14 cellular contexts compared by ENCODE assay signal in the genomic region with DNA sequence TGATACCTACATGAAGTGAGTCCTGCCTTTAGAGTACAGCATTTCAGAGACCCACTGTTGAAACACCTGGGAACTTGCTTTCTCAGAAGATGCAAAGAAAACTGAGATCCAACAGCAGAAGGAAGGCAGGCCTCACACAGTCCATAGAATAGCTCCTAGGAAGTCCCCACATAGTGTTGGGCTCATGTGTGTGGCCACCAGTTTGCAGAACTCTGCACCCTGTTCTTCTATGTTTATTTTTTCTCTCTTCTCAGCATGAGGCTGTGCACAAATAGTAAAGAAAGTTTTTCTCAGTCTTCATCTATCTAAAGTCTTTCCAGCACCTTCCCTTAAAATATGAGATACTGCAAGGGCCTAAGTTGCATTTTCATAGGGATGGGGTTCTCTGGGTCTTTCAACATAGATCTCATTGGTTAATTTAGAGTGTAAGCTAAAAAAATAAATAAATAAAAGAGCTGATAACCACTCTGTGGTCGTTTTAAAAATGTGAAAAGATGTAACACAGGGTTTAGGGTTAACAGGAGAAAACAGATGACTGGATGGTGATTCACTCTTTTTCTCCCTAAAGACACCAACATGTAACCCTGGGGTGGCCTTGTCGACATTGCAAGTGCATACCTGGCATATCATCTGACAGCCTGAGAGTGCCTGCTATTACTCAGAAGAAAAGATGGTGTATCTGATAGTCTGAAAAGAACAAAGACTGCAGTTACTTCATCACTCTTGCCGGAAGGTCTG.
DNase-seq lines count a peak whose midpoint lies in the region; ATAC-seq lines count a peak whose summit lies in the region.
"Had no signal": no experiment of that assay in that cellular context is flagged by ENCODE, and none has a peak within 500 bp of the region (broad histone marks: within the 10 kb centered on the region; RNA-seq: fewer than 3 reads in every experiment).

No MANE protein-coding gene starts in this region.

- peaks cover 27% of the 10 kb centered on the region for H3K4me1 ChIP-seq in SJSA1 (replicated peaks)
- H3K4me1 ChIP-seq: esophagus squamous epithelium had no signal

- H3K4me3 ChIP-seq in SJSA1: no peak overlapping the region
- H3K4me3 ChIP-seq: esophagus squamous epithelium, sigmoid colon had no signal

- H3K4me1 Mint-ChIP-seq in activated T-cell treated with anti-CD3 and anti-CD28 coated beads, Interleukin-2, amount 50 U/mL, for 72 hours (ENCODE audit: low read depth): no peaks in the 10 kb centered on the region
- no peaks in the 10 kb centered on the region for H3K4me1 Mint-ChIP-seq in activated T-cell treated with anti-CD3 and anti-CD28 coated beads, Interleukin-2, amount 50 U/mL, for 4 hours (ENCODE audit: low read depth)
- no peaks in the 10 kb centered on the region for H3K4me1 Mint-ChIP-seq in natural killer cell treated with Interleukin-12 subunit alpha and Interleukin-12 subunit beta and Interleukin-15 and Interleukin-18, amount 100 ng/mL, for 72 hours (ENCODE audit: low read depth in 2 of 2)
- H3K4me1 Mint-ChIP-seq: activated CD4-positive, alpha-beta T cell treated with anti-CD3 and anti-CD28 coated beads, Interleukin-2, amount 10 ng/mL, durations not matched to agents 24 days and 14 days; naive thymus-derived CD8-positive, alpha-beta T cell had no signal

- peak; percentile 1 to 20 for DNase-seq in activated T-cell treated with anti-CD3 and anti-CD28 coated beads, Interleukin-2, amount 50 U/mL, for 72 hours
- no peak for DNase-seq in activated T-cell treated with anti-CD3 and anti-CD28 coated beads, Interleukin-2, amount 50 U/mL, for 4 hours
- peak; percentile 81 to 83 for DNase-seq in SJSA1 (ENCODE audit: low read depth in 1 of 2, low spot score in 2 of 2)
- DNase-seq in fibroblast of the conjunctiva (ENCODE audit: low read depth): peak; percentile 13
- DNase-seq in natural killer cell treated with Interleukin-12 subunit alpha and Interleukin-12 subunit beta and Interleukin-15 and Interleukin-18, amount 100 ng/mL, for 72 hours (ENCODE audit: low spot score): no peak
- DNase-seq: activated CD4-positive, alpha-beta T cell treated with anti-CD3 and anti-CD28 coated beads, Interleukin-2, amount 10 ng/mL, durations not matched to agents 24 days and 14 days; DMS53; esophagus squamous epithelium; Kasumi-1; naive thymus-derived CD8-positive, alpha-beta T cell; sigmoid colon had no signal

- H3K9me3 ChIP-seq in SJSA1 (replicated peaks): no peaks in the 10 kb centered on the region
- H3K9me3 ChIP-seq: esophagus squamous epithelium, sigmoid colon had no signal

- ATAC-seq in activated T-cell treated with anti-CD3 and anti-CD28 coated beads, Interleukin-2, amount 50 U/mL, for 72 hours (replicated peaks in 1 of 2): peak; percentile 64 to 95
- no peak for ATAC-seq in activated T-cell treated with anti-CD3 and anti-CD28 coated beads, Interleukin-2, amount 50 U/mL, for 4 hours
- ATAC-seq in GM18520 (IDR thresholded peaks at IDR 0.05; ENCODE audit: unreplicated experiment): no peak
- ATAC-seq in natural killer cell treated with Interleukin-12 subunit alpha and Interleukin-12 subunit beta and Interleukin-15 and Interleukin-18, amount 100 ng/mL, for 72 hours: no peak
- no peak for ATAC-seq in GM18519 (IDR thresholded peaks at IDR 0.05; ENCODE audit: low FRiP score, unreplicated experiment)
- no peak for ATAC-seq in esophagus mucosa
- ATAC-seq: naive thymus-derived CD8-positive, alpha-beta T cell had no signal

- H3K27me3 Mint-ChIP-seq in activated T-cell treated with anti-CD3 and anti-CD28 coated beads, Interleukin-2, amount 50 U/mL, for 72 hours (ENCODE audit: low read depth): peaks cover 7% of the 10 kb centered on the region
- H3K27me3 Mint-ChIP-seq in activated T-cell treated with anti-CD3 and anti-CD28 coated beads, Interleukin-2, amount 50 U/mL, for 4 hours (ENCODE audit: low read depth): no peaks in the 10 kb centered on the region
- H3K27me3 Mint-ChIP-seq in natural killer cell treated with Interleukin-12 subunit alpha and Interleukin-12 subunit beta and Interleukin-15 and Interleukin-18, amount 100 ng/mL, for 72 hours: no peaks in the 10 kb centered on the region
- H3K27me3 Mint-ChIP-seq: activated CD4-positive, alpha-beta T cell treated with anti-CD3 and anti-CD28 coated beads, Interleukin-2, amount 10 ng/mL, durations not matched to agents 24 days and 14 days had no signal

- no peak overlapping the region for H3K4me3 Mint-ChIP-seq in activated T-cell treated with anti-CD3 and anti-CD28 coated beads, Interleukin-2, amount 50 U/mL, for 72 hours
- H3K4me3 Mint-ChIP-seq in activated T-cell treated with anti-CD3 and anti-CD28 coated beads, Interleukin-2, amount 50 U/mL, for 4 hours: no peak overlapping the region
- H3K4me3 Mint-ChIP-seq in natural killer cell treated with Interleukin-12 subunit alpha and Interleukin-12 subunit beta and Interleukin-15 and Interleukin-18, amount 100 ng/mL, for 72 hours: no peak overlapping the region
- H3K4me3 Mint-ChIP-seq: activated CD4-positive, alpha-beta T cell treated with anti-CD3 and anti-CD28 coated beads, Interleukin-2, amount 10 ng/mL, durations not matched to agents 24 days and 14 days; naive thymus-derived CD8-positive, alpha-beta T cell had no signal

- H3K36me3 Mint-ChIP-seq in activated T-cell treated with anti-CD3 and anti-CD28 coated beads, Interleukin-2, amount 50 U/mL, for 72 hours (ENCODE audit: insufficient read depth in 2 of 2): no peaks in the 10 kb centered on the region
- no peaks in the 10 kb centered on the region for H3K36me3 Mint-ChIP-seq in activated T-cell treated with anti-CD3 and anti-CD28 coated beads, Interleukin-2, amount 50 U/mL, for 4 hours (ENCODE audit: insufficient read depth)
- H3K36me3 Mint-ChIP-seq in natural killer cell treated with Interleukin-12 subunit alpha and Interleukin-12 subunit beta and Interleukin-15 and Interleukin-18, amount 100 ng/mL, for 72 hours: no peaks in the 10 kb centered on the region
- H3K36me3 Mint-ChIP-seq: naive thymus-derived CD8-positive, alpha-beta T cell had no signal

- H3K9me3 Mint-ChIP-seq in activated T-cell treated with anti-CD3 and anti-CD28 coated beads, Interleukin-2, amount 50 U/mL, for 72 hours: peaks cover 0 to 5% of the 10 kb centered on the region in 2 donors
- no peaks in the 10 kb centered on the region for H3K9me3 Mint-ChIP-seq in activated T-cell treated with anti-CD3 and anti-CD28 coated beads, Interleukin-2, amount 50 U/mL, for 4 hours
- H3K9me3 Mint-ChIP-seq in natural killer cell treated with Interleukin-12 subunit alpha and Interleukin-12 subunit beta and Interleukin-15 and Interleukin-18, amount 100 ng/mL, for 72 hours: peaks cover 3% of the 10 kb centered on the region
- H3K9me3 Mint-ChIP-seq: activated CD4-positive, alpha-beta T cell treated with anti-CD3 and anti-CD28 coated beads, Interleukin-2, amount 10 ng/mL, durations not matched to agents 24 days and 14 days had no signal

- H3K27ac Mint-ChIP-seq in activated T-cell treated with anti-CD3 and anti-CD28 coated beads, Interleukin-2, amount 50 U/mL, for 72 hours: peak overlapping the region; percentile 26
- no peak overlapping the region for H3K27ac Mint-ChIP-seq in natural killer cell treated with Interleukin-12 subunit alpha and Interleukin-12 subunit beta and Interleukin-15 and Interleukin-18, amount 100 ng/mL, for 72 hours
- H3K27ac Mint-ChIP-seq: naive thymus-derived CD8-positive, alpha-beta T cell had no signal

- H3K27ac ChIP-seq in SJSA1: peak overlapping the region; percentile 30
- H3K27ac ChIP-seq: esophagus squamous epithelium, sigmoid colon had no signal

- H3K27me3 ChIP-seq in SJSA1 (replicated peaks): no peaks in the 10 kb centered on the region
- H3K27me3 ChIP-seq: esophagus squamous epithelium, sigmoid colon had no signal

- no peaks in the 10 kb centered on the region for H3K36me3 ChIP-seq in SJSA1
- H3K36me3 ChIP-seq: esophagus squamous epithelium, sigmoid colon had no signal

Comparison
In these comparisons a context has a peak if more than half of its experiments do, and no peak if none do; other contexts are left out.
1. ATAC-seq: peak in activated T-cell treated with anti-CD3 and anti-CD28 coated beads, Interleukin-2, amount 50 U/mL, for 72 hours (2 of 2); none in activated T-cell treated with anti-CD3 and anti-CD28 coated beads, Interleukin-2, amount 50 U/mL, for 4 hours (0 of 2), GM18520 (single experiment), natural killer cell treated with Interleukin-12 subunit alpha and Interleukin-12 subunit beta and Interleukin-15 and Interleukin-18, amount 100 ng/mL, for 72 hours (0 of 2), GM18519 (single experiment) and esophagus mucosa (single experiment).
2. DNase-seq: peak in activated T-cell treated with anti-CD3 and anti-CD28 coated beads, Interleukin-2, amount 50 U/mL, for 72 hours (2 of 2), SJSA1 (2 of 2) and fibroblast of the conjunctiva (single experiment); none in activated T-cell treated with anti-CD3 and anti-CD28 coated beads, Interleukin-2, amount 50 U/mL, for 4 hours (single experiment) and natural killer cell treated with Interleukin-12 subunit alpha and Interleukin-12 subunit beta and Interleukin-15 and Interleukin-18, amount 100 ng/mL, for 72 hours (single experiment).